Comparison of ENCODE assay signal across 8 cellular contexts in genomic region chr19:8069116-8069973, GRCh38. TPM values are rescaled to one million over a fixed set of nuclear protein-coding genes. Genes with fewer than 3 reads are reported as not detected.
DNase-seq lines count a peak whose midpoint lies in the region; ATAC-seq, FAIRE-seq and TF ChIP-seq lines count a peak whose summit lies in the region.

No MANE protein-coding gene starts in this region.

- dilution Hi-C loops in keratinocyte (cut with MboI; ENCODE audit: extremely low pct_ligation_motif_present, low sequenced_read_pairs): no loop called here

- TF ChIP-seq CTCF in C4-2B (conservative IDR thresholded peaks at IDR 0.05) (peak; percentile 83), keratinocyte (optimal IDR thresholded peaks at IDR 0.05 in 1 of 3, IDR thresholded peaks at IDR 0.05 in 1 of 3, conservative IDR thresholded peaks at IDR 0.05 in 1 of 3; ENCODE audit: extremely low read depth in 1 of 3, insufficient read depth in 2 of 3, low read length in 3 of 3) (peak; percentile 61 to 69 (median 64))

- no peaks in the 10 kb centered on the region for H3K27me3 ChIP-seq in SJCRH30
- H3K27me3 ChIP-seq in keratinocyte (ENCODE audit: control insufficient read depth, extremely low read depth, insufficient read depth, low read length): no peaks in the 10 kb centered on the region

- H3K4me2 ChIP-seq in keratinocyte (ENCODE audit: control insufficient read depth, extremely low read depth, insufficient read depth, low read depth, low read length): no peak overlapping the region

- H3K4me3 ChIP-seq in SJCRH30: no peak overlapping the region
- H3K4me3 ChIP-seq in keratinocyte (ENCODE audit: control insufficient read depth in 2 of 3, extremely low read depth in 1 of 3, insufficient read depth in 2 of 3, low read depth in 1 of 3, low read length in 3 of 3): no peak overlapping the region

- H3K79me2 ChIP-seq in keratinocyte (ENCODE audit: control insufficient read depth, insufficient read depth, low read length): no peaks in the 10 kb centered on the region

- H3K27ac ChIP-seq in C4-2B (no peak overlapping the region), SJCRH30 (no peak overlapping the region), keratinocyte (ENCODE audit: control insufficient read depth, insufficient read depth, low read length) (no peak overlapping the region)

- no peak overlapping the region for H3K9ac ChIP-seq in keratinocyte (ENCODE audit: control insufficient read depth, extremely low read depth, insufficient read depth, low read length)

- H3K36me3 ChIP-seq in SJCRH30 (no peaks in the 10 kb centered on the region), keratinocyte (ENCODE audit: control insufficient read depth in 2 of 2, extremely low read depth in 1 of 2, insufficient read depth in 2 of 2, low read length in 2 of 2) (no peaks in the 10 kb centered on the region)

- H2AFZ ChIP-seq in keratinocyte (ENCODE audit: control insufficient read depth, low read length): no peak overlapping the region

- H3K9me1 ChIP-seq in keratinocyte (ENCODE audit: control insufficient read depth, extremely low read depth, insufficient read depth, low read length): no peaks in the 10 kb centered on the region

- FAIRE-seq in GM12891 (lab: Jason Lieb, UNC): peak; percentile 76
- FAIRE-seq in keratinocyte (lab: Jason Lieb, UNC): no peak

- no peaks in the 10 kb centered on the region for H4K20me1 ChIP-seq in keratinocyte (ENCODE audit: control insufficient read depth, extremely low read depth, insufficient read depth, low read length)

- DNase-seq in GM12891 (ENCODE audit: insufficient read length, low spot score): no peak
- DNase-seq in SJCRH30: peak; percentile 52 to 74
- DNase-seq in keratinocyte (ENCODE audit: low read depth, low spot score): no peak
- no peak for DNase-seq in activated CD4-positive, CD25-positive, alpha-beta regulatory T cell (lab: John Stamatoyannopoulos, UW)
- no peak for DNase-seq in SK-N-DZ (ENCODE audit: low spot score)

- H3K9me3 ChIP-seq in SJCRH30 (replicated peaks): no peaks in the 10 kb centered on the region
- peaks cover 8% of the 10 kb centered on the region for H3K9me3 ChIP-seq in keratinocyte (ENCODE audit: control insufficient read depth, low read depth, low read length)

- no peak for TF ChIP-seq POLR2A in GM12891 (IDR thresholded peaks at IDR 0.05; ENCODE audit: low read depth, low read length)

- ATAC-seq in HG02623 (IDR thresholded peaks at IDR 0.05; ENCODE audit: unreplicated experiment): no peak
- no peak for ATAC-seq in GM21723 (IDR thresholded peaks at IDR 0.05; ENCODE audit: unreplicated experiment)

- H3K4me1 ChIP-seq in SJCRH30 (no peaks in the 10 kb centered on the region), keratinocyte (ENCODE audit: control insufficient read depth, extremely low read depth, insufficient read depth, low read length) (no peaks in the 10 kb centered on the region)

TF ChIP-seq in GM12891, 5 proteins besides CTCF, POLR2A, EP300 and RAD21:
- TF ChIP-seq PAX5 (IDR thresholded peaks at IDR 0.05; ENCODE audit: insufficient read depth, low read length, severe bottlenecking): no peak
- no peak for TF ChIP-seq POU2F2 (IDR thresholded peaks at IDR 0.05; ENCODE audit: low read depth, low read length)
- TF ChIP-seq SPI1 (IDR thresholded peaks at IDR 0.05; ENCODE audit: low read depth, low read length): no peak

RNA-seq across cellular contexts. Expression of gene CCL25, which starts 16.8 kb away (rescaled TPM):
- polyA plus RNA-seq in GM12891 (2012; ENCODE audit: low read depth, missing spikeins): 2.8 TPM
- total RNA-seq in SJCRH30 (2014; rRNA removed; shearing (Covaris generic)): not detected in 2 replicates
- not detected in 3 replicates for polyA plus RNA-seq in keratinocyte
- not detected for polyA plus RNA-seq in keratinocyte (2011; ENCODE audit: low read depth)
- polyA plus RNA-seq in keratinocyte (2011; cell fraction: cytosol; rRNA removed): not detected in 2 replicates
- polyA plus RNA-seq in keratinocyte (2011; cell fraction: nucleus; rRNA removed): 0.29 TPM in 1 of 2 replicates, not detected in the other
- not detected in 2 replicates for polyA plus RNA-seq in keratinocyte (2012; ENCODE audit: low replicate concordance)
- 0.26 TPM in 1 of 3 replicates, not detected in the others for polyA minus RNA-seq in keratinocyte
- not detected for polyA minus RNA-seq in keratinocyte (2011; cell fraction: cytosol; rRNA and poly(A)+ RNA removed)
- not detected in 2 replicates for polyA minus RNA-seq in keratinocyte (2011; cell fraction: nucleus; rRNA and poly(A)+ RNA removed)
- polyA plus RNA-seq in SK-N-DZ (2014; cell fraction: cytosol; rRNA removed): not detected in 2 replicates
- polyA plus RNA-seq in SK-N-DZ (2014; cell fraction: nucleus; rRNA removed): not detected in 2 replicates

Comparison
In these comparisons a context has a peak if more than half of its experiments do, and no peak if none do; other contexts are left out.
1. DNase-seq: peak in SJCRH30 (2 of 2); none in GM12891 (single experiment), keratinocyte (single experiment), activated CD4-positive, CD25-positive, alpha-beta regulatory T cell (0 of 4) and SK-N-DZ (single experiment).